Comparison of ENCODE assay signal across 20 cellular contexts in the genomic region with DNA sequence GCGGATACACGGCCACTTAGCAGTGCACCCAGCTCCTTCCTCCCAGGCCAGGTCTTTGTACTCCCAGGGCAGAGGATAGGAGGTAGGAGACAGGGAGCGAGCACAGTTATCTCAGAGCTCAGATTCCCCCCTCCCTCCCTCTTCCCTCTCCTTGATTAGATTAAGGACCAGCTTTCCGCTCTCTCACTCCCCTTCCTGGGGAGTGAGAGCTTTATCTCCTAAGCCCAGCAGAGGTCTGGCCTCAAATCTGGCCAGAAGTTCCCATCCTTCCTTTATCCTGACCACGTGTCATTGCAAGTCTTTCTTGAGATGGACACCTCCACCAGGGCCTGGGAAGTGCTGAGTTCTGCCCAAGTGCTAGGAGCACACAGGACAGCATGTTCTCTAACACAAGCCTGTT. TPM values are rescaled to one million over a fixed set of nuclear protein-coding genes. Genes with fewer than 3 reads are reported as not detected.
DNase-seq lines count a peak whose midpoint lies in the region; ATAC-seq, FAIRE-seq and TF ChIP-seq lines count a peak whose summit lies in the region.
"Had no signal": no experiment of that assay in that cellular context is flagged by ENCODE, and none has a peak within 500 bp of the region (broad histone marks: within the 10 kb centered on the region; RNA-seq: fewer than 3 reads in every experiment).

No MANE protein-coding gene starts in this region.

- no peaks in the 10 kb centered on the region; the same call in 1 of the 2 replicates for H3K79me1 ChIP-seq in H1 (ENCODE audit: low read depth, low read length)

- no peak overlapping the region for H4K8ac ChIP-seq in H1 (ENCODE audit: extremely low read depth, insufficient read depth, low read length)

- H3K36me3 Mint-ChIP-seq in stimulated activated effector memory CD8-positive, alpha-beta T cell treated with anti-CD3 and anti-CD28 coated beads, Interleukin-12 subunit alpha, Interleukin-12 subunit beta, amount 100 ng/mL, for 72 hours, result peaks cover under 1% of the 10 kb centered on the region
- no peaks in the 10 kb centered on the region for H3K36me3 Mint-ChIP-seq in progenitor cell of endocrine pancreas (ENCODE audit: insufficient read depth)
- no peaks in the 10 kb centered on the region for H3K36me3 Mint-ChIP-seq in stimulated activated memory B cell treated with anti-CD40 and anti-IgM and Interleukin-4, amounts not matched to agents 10 μg/mL and 1 μg/mL and 100 μg/mL, for 72 hours

- no peak for DNase-seq in D721Med (ENCODE audit: insufficient read length, low spot score)
- DNase-seq in OCI-M1 (lab: John Stamatoyannopoulos, UW), result peak; percentile 67
- no peak for DNase-seq in H1 (ENCODE audit: low read depth in 1 of 2, low spot score in 2 of 2)
- no peak for DNase-seq in stimulated activated effector memory CD8-positive, alpha-beta T cell treated with anti-CD3 and anti-CD28 coated beads, Interleukin-12 subunit alpha, Interleukin-12 subunit beta, amount 100 ng/mL, for 72 hours (ENCODE audit: low spot score in 2 of 2)
- DNase-seq in progenitor cell of endocrine pancreas (ENCODE audit: low spot score, unreplicated experiment), result no peak
- no peak for DNase-seq in GM19239 (ENCODE audit: insufficient read length, low spot score)
- DNase-seq: activated CD4-positive, alpha-beta T cell treated with anti-CD3 and anti-CD28 coated beads for 1 hour; activated CD8-positive, alpha-beta memory T cell treated with anti-CD3 and anti-CD28 coated beads, Interleukin-2, amount 50 U/mL, for 4 hours; activated effector memory CD4-positive, alpha-beta T cell treated with anti-CD3 and anti-CD28 coated beads, Interleukin-2, amount 50 U/mL, for 16 hours; CD4-positive, alpha-beta memory T cell; central memory CD4-positive, alpha-beta T cell; DMS79; NCI-H1930; retina; SJCRH30; stimulated activated CD4-positive, alpha-beta T cell treated with anti-CD3 and anti-CD28 coated beads, Interleukin-15, amount 100 ng/mL, for 24 hours; tibial artery had no signal

- no peak for TF ChIP-seq EP300 in H1 (IDR thresholded peaks at IDR 0.05; ENCODE audit: borderline replicate concordance in 1 of 2, low read depth in 2 of 2, low read length in 2 of 2)

- 84% methylated on average over 5 of the region's 5 CpGs; no CpG with 5 or more reads in 1 of the 2 experiments for WGBS in H1 (ENCODE audit: extremely low coverage in 1 of 2, insufficient coverage in 1 of 2, insufficient read length in 1 of 2, insufficient replicate concordance in 2 of 2, low coverage in 1 of 2, low lambda C conversion rate in 2 of 2, missing lambda C conversion rate in 1 of 2), 2 experiments
- WGBS in mesodermal cell (ENCODE audit: insufficient coverage in 2 of 2), 2 experiments, result 39 to 50% methylated on average over 1 to 2 of the region's 5 CpGs

- H3K9me3 ChIP-seq in H1 (ENCODE audit: insufficient read depth in 2 of 2, low read depth in 1 of 2, low read length in 1 of 2) (no peaks in the 10 kb centered on the region), mesodermal cell (ENCODE audit: control insufficient read depth, low read length) (no peaks in the 10 kb centered on the region)
- H3K9me3 ChIP-seq: SJCRH30, tibial artery had no signal

- no peak overlapping the region for H3K14ac ChIP-seq in H1 (ENCODE audit: insufficient read length)

- H2AFZ ChIP-seq in H1 (ENCODE audit: low read length), result no peak overlapping the region

- H3K27ac Mint-ChIP-seq in stimulated activated effector memory CD8-positive, alpha-beta T cell treated with anti-CD3 and anti-CD28 coated beads, Interleukin-12 subunit alpha, Interleukin-12 subunit beta, amount 100 ng/mL, for 72 hours, result no peak overlapping the region
- no peak overlapping the region for H3K27ac Mint-ChIP-seq in progenitor cell of endocrine pancreas
- H3K27ac Mint-ChIP-seq in stimulated activated memory B cell treated with anti-CD40 and anti-IgM and Interleukin-4, amounts not matched to agents 10 μg/mL and 1 μg/mL and 100 μg/mL, for 72 hours, result no peak overlapping the region
- H3K27ac Mint-ChIP-seq: T-helper 2 cell treated with Interferon-gamma antibody and Interleukin-4, amounts not matched to agents 5 μg/mL and 100 μg/mL, for 36 hours had no signal

- peak overlapping the region; percentile 72; the same call in 1 of the 2 replicates for H2BK15ac ChIP-seq in H1 (ENCODE audit: low read length)

- H3K18ac ChIP-seq in H1 (ENCODE audit: extremely low read depth, low read length), result no peak overlapping the region

- FAIRE-seq in D721Med (lab: Jason Lieb, UNC) (peak; percentile 61), H1 (lab: Jason Lieb, UNC) (no peak), GM19239 (lab: Jason Lieb, UNC) (no peak)

- no peak overlapping the region for H2BK5ac ChIP-seq in H1 (ENCODE audit: low read depth, low read length)

- H3K4me1 Mint-ChIP-seq in stimulated activated effector memory CD8-positive, alpha-beta T cell treated with anti-CD3 and anti-CD28 coated beads, Interleukin-12 subunit alpha, Interleukin-12 subunit beta, amount 100 ng/mL, for 72 hours, result peaks cover 13% of the 10 kb centered on the region
- H3K4me1 Mint-ChIP-seq in progenitor cell of endocrine pancreas (ENCODE audit: low read depth), result peaks cover 4% of the 10 kb centered on the region
- peaks cover 36% of the 10 kb centered on the region for H3K4me1 Mint-ChIP-seq in stimulated activated memory B cell treated with anti-CD40 and anti-IgM and Interleukin-4, amounts not matched to agents 10 μg/mL and 1 μg/mL and 100 μg/mL, for 72 hours

- H3K4me2 ChIP-seq in H1 (ENCODE audit: insufficient read depth in 1 of 2, low read depth in 2 of 2, low read length in 2 of 2), result no peak overlapping the region

- no peak overlapping the region for H4K91ac ChIP-seq in H1 (replicated peaks; ENCODE audit: insufficient read length, low read length)

- no peak for ATAC-seq in stimulated activated effector memory CD8-positive, alpha-beta T cell treated with anti-CD3 and anti-CD28 coated beads, Interleukin-12 subunit alpha, Interleukin-12 subunit beta, amount 100 ng/mL, for 72 hours
- ATAC-seq in stimulated activated memory B cell treated with anti-CD40 and anti-IgM and Interleukin-4, amounts not matched to agents 10 μg/mL and 1 μg/mL and 100 μg/mL, for 72 hours, result no peak

- no peak overlapping the region for H4K5ac ChIP-seq in H1 (ENCODE audit: insufficient read length, low read depth, low read length)

- H2BK12ac ChIP-seq in H1 (ENCODE audit: low read depth, low read length), result no peak overlapping the region

- no peaks in the 10 kb centered on the region; the same call in 1 of the 2 replicates for H3K23me2 ChIP-seq in H1 (ENCODE audit: low read depth, low read length)

- H3K4me3 ChIP-seq in H1 (ENCODE audit: extremely low read depth in 1 of 4, insufficient read depth in 2 of 4, low read depth in 3 of 4, low read length in 4 of 4) (no peak overlapping the region), mesodermal cell (ENCODE audit: extremely low read depth, insufficient read depth, low read length, poor library complexity, severe bottlenecking) (no peak overlapping the region)
- H3K4me3 ChIP-seq: SJCRH30, tibial artery had no signal

- H3K36me3 ChIP-seq in H1 (ENCODE audit: control insufficient read depth in 2 of 4, insufficient read depth in 4 of 4, low read length in 3 of 4) (0 out of 8 replicates have a peak, but pooled peaks cover 0 to 2% (median 0%) of the 10 kb centered on the region in 4 experiments), mesodermal cell (ENCODE audit: control insufficient read depth, insufficient read depth, low read length) (peaks cover 22% of the 10 kb centered on the region)
- H3K36me3 ChIP-seq: SJCRH30, tibial artery had no signal

- H2BK20ac ChIP-seq in H1 (ENCODE audit: low read length), result no peak overlapping the region

- CTCF ChIA-PET in H1 (lab: Charles Lee; ENCODE audit: partially characterized antibody), result interaction anchor here (0.9 to 14.9 kb wide), 8 partner anchors 10 to 77 kb away, joined by 3 to 296 read pairs (median 6); a partner anchor contains a TSS

- TF ChIP-seq RAD21 in H1 (IDR thresholded peaks at IDR 0.05 in 1 of 2, conservative IDR thresholded peaks at IDR 0.05 in 1 of 2; ENCODE audit: low read depth in 2 of 2, low read length in 2 of 2), result no peak

- no peak overlapping the region for H3K9ac ChIP-seq in H1 (replicated peaks in 1 of 4; ENCODE audit: extremely low read depth in 1 of 4, low read depth in 3 of 4, low read length in 3 of 4)

- no peaks in the 10 kb centered on the region for H3K9me3 Mint-ChIP-seq in stimulated activated effector memory CD8-positive, alpha-beta T cell treated with anti-CD3 and anti-CD28 coated beads, Interleukin-12 subunit alpha, Interleukin-12 subunit beta, amount 100 ng/mL, for 72 hours
- H3K9me3 Mint-ChIP-seq in progenitor cell of endocrine pancreas (ENCODE audit: low read depth), result no peaks in the 10 kb centered on the region
- H3K9me3 Mint-ChIP-seq in stimulated activated memory B cell treated with anti-CD40 and anti-IgM and Interleukin-4, amounts not matched to agents 10 μg/mL and 1 μg/mL and 100 μg/mL, for 72 hours, result no peaks in the 10 kb centered on the region
- H3K9me3 Mint-ChIP-seq: CD4-positive, alpha-beta memory T cell; T-helper 2 cell treated with Interferon-gamma antibody and Interleukin-4, amounts not matched to agents 5 μg/mL and 100 μg/mL, for 36 hours had no signal

- no peak overlapping the region for H2BK120ac ChIP-seq in H1 (replicated peaks; ENCODE audit: low read depth, low read length)

- H3K4me1 ChIP-seq in H1 (replicated peaks in 1 of 4; ENCODE audit: control insufficient read depth in 3 of 4, insufficient read depth in 4 of 4, low read length in 3 of 4), result peaks cover 0 to 10% (median 3%) of the 10 kb centered on the region in 4 experiments; a peak in 4 of 7 replicates
- H3K4me1 ChIP-seq in mesodermal cell (ENCODE audit: control insufficient read depth, insufficient read depth, low read length, poor library complexity, severe bottlenecking), result peaks cover 25% of the 10 kb centered on the region
- H3K4me1 ChIP-seq: SJCRH30 had no signal

- H3K4me3 Mint-ChIP-seq in stimulated activated effector memory CD8-positive, alpha-beta T cell treated with anti-CD3 and anti-CD28 coated beads, Interleukin-12 subunit alpha, Interleukin-12 subunit beta, amount 100 ng/mL, for 72 hours, result no peak overlapping the region
- no peak overlapping the region for H3K4me3 Mint-ChIP-seq in progenitor cell of endocrine pancreas (ENCODE audit: low read depth)
- H3K4me3 Mint-ChIP-seq in stimulated activated memory B cell treated with anti-CD40 and anti-IgM and Interleukin-4, amounts not matched to agents 10 μg/mL and 1 μg/mL and 100 μg/mL, for 72 hours, result no peak overlapping the region
- H3K4me3 Mint-ChIP-seq: T-helper 2 cell treated with Interferon-gamma antibody and Interleukin-4, amounts not matched to agents 5 μg/mL and 100 μg/mL, for 36 hours had no signal

- H4K20me1 ChIP-seq in H1 (replicated peaks in 1 of 2; ENCODE audit: control insufficient read depth in 1 of 2, insufficient read depth in 2 of 2, low read length in 2 of 2), result no peaks in the 10 kb centered on the region

- H3K23ac ChIP-seq in H1 (ENCODE audit: insufficient read length), result no peak overlapping the region

- no peak overlapping the region for H3K4ac ChIP-seq in H1 (replicated peaks; ENCODE audit: insufficient read length, low read depth, low read length)

- no peaks in the 10 kb centered on the region for H3K27me3 Mint-ChIP-seq in progenitor cell of endocrine pancreas
- H3K27me3 Mint-ChIP-seq in stimulated activated memory B cell treated with anti-CD40 and anti-IgM and Interleukin-4, amounts not matched to agents 10 μg/mL and 1 μg/mL and 100 μg/mL, for 72 hours, result peaks cover 13% of the 10 kb centered on the region

- H3K27me3 ChIP-seq in H1 (replicated peaks in 1 of 4; ENCODE audit: control insufficient read depth in 3 of 4, extremely low read depth in 1 of 4, insufficient read depth in 3 of 4, low read length in 3 of 4), result no peaks in the 10 kb centered on the region
- H3K27me3 ChIP-seq: tibial artery had no signal

- H2AK5ac ChIP-seq in H1 (ENCODE audit: low read depth, low read length), result peak overlapping the region; percentile 97

- no peaks in the 10 kb centered on the region for H3K79me2 ChIP-seq in H1 (ENCODE audit: control insufficient read depth in 1 of 2, insufficient read depth in 2 of 2, low read length in 2 of 2)

- H3K56ac ChIP-seq in H1 (replicated peaks; ENCODE audit: insufficient read length, low read depth, low read length), result no peak overlapping the region

- POLR2A ChIA-PET in H1 (lab: Charles Lee; ENCODE audit: partially characterized antibody), result interaction anchor here (0.7 to 15.1 kb wide), 6 partner anchors 9 to 80 kb away, joined by 3 to 184 read pairs (median 5); a partner anchor contains a TSS

- no peak for TF ChIP-seq CTCF in D721Med (IDR thresholded peaks at IDR 0.05; ENCODE audit: insufficient read depth, missing control alignments)
- no peak for TF ChIP-seq CTCF in H1 (IDR thresholded peaks at IDR 0.05; ENCODE audit: control extremely low read depth in 1 of 3, insufficient read depth in 1 of 3, low read depth in 1 of 3, low read length in 3 of 3)
- no peak for TF ChIP-seq CTCF in progenitor cell of endocrine pancreas (IDR thresholded peaks at IDR 0.05; ENCODE audit: unreplicated experiment)

- no peak overlapping the region for H3K27ac ChIP-seq in H1 (ENCODE audit: low read depth, low read length)
- peak overlapping the region; percentile 75 for H3K27ac ChIP-seq in mesodermal cell (ENCODE audit: low read depth, low read length, severe bottlenecking)
- H3K27ac ChIP-seq: SJCRH30, tibial artery had no signal

- TF ChIP-seq POLR2A in H1 (IDR thresholded peaks at IDR 0.05; ENCODE audit: control extremely low read depth in 1 of 2, low read depth in 2 of 2, low read length in 2 of 2), result no peak

RNA-seq across cellular contexts. Expression of a gene that starts 5.1 kb away (rescaled TPM):
- total RNA-seq in H1 (2021; fragmentation: NEBNext Ultra II Directional; extraction: Animal tissue kit (Norgen Biotek cat#: 25700)), result 8.4 TPM in 2 replicates
- polyA plus RNA-seq in H1 (2011; rRNA removed), result 9.2 and 16.2 TPM in 2 replicates
- 13.0 TPM for polyA plus RNA-seq in H1 (2011; cell fraction: cytosol; rRNA removed)
- 10.2 TPM for polyA plus RNA-seq in H1 (2011; cell fraction: nucleus; rRNA removed)
- polyA plus RNA-seq in H1 (2012, experiment 1 of 2), result 7.8 to 9.1 TPM (median 8.5 TPM) in 4 replicates
- 8.1 TPM for polyA plus RNA-seq in H1 (2012, experiment 2 of 2)
- 4.9 TPM for polyA plus RNA-seq in H1 (2013, experiment 1 of 2)
- 5.6 TPM for polyA plus RNA-seq in H1 (2013, experiment 2 of 2)
- 6.4 and 7.0 TPM in 2 replicates for polyA minus RNA-seq in H1 (2011; rRNA and poly(A)+ RNA removed)
- polyA minus RNA-seq in H1 (2011; cell fraction: cytosol; rRNA and poly(A)+ RNA removed), result 5.1 TPM
- 9.5 TPM for polyA minus RNA-seq in H1 (2011; cell fraction: nucleus; rRNA and poly(A)+ RNA removed)
- 36.6 TPM for polyA plus RNA-seq in mesodermal cell (2013, experiment 1 of 2)
- 32.4 TPM for polyA plus RNA-seq in mesodermal cell (2013, experiment 2 of 2)
- 4.9 and 5.9 TPM in 2 replicates for total RNA-seq in progenitor cell of endocrine pancreas
